ENCODE assay signal across 1 cellular context in genomic region chr11:102849319-102849718, GRCh38.
TF ChIP-seq lines count a peak whose summit lies in the region.

No MANE protein-coding gene starts in this region.

TF ChIP-seq in IMR-90, 13 proteins besides CTCF, POLR2A, EP300 and RAD21:
- peak; percentile 78 for TF ChIP-seq BHLHE40 (IDR thresholded peaks at IDR 0.05; ENCODE audit: low read depth, low read length)
- peak; percentile 44; the same call in 1 of the 2 replicates for TF ChIP-seq CEBPB (IDR thresholded peaks at IDR 0.05; ENCODE audit: low read depth, low read length)
- TF ChIP-seq NFE2L2 (IDR thresholded peaks at IDR 0.05; ENCODE audit: low read depth, low read length), result no peak
- peak; percentile 43; the same call in 1 of the 2 replicates for TF ChIP-seq USF2 (IDR thresholded peaks at IDR 0.05; ENCODE audit: low read depth, low read length)
